25 cellular contexts compared by ENCODE assay signal in genomic region chr7:17466201-17466600, GRCh38.
DNase-seq lines count a peak whose midpoint lies in the region; ATAC-seq, FAIRE-seq and TF ChIP-seq lines count a peak whose summit lies in the region.
"Had no signal": no experiment of that assay in that cellular context is flagged by ENCODE, and none has a peak within 500 bp of the region (broad histone marks: within the 10 kb centered on the region; RNA-seq: fewer than 3 reads in every experiment).

No MANE protein-coding gene starts in this region.

- H3K27ac ChIP-seq in HepG2 (ENCODE audit: extremely low read length, insufficient read depth, low read length): no peak overlapping the region
- H3K27ac ChIP-seq in right lobe of liver: no peak overlapping the region
- H3K27ac ChIP-seq: A549, body of pancreas, lower lobe of right lung, neutrophil, psoas muscle had no signal

- no peak overlapping the region for H3K4me2 ChIP-seq in HepG2 (ENCODE audit: low read depth, low read length)
- H3K4me2 ChIP-seq: A549 had no signal

- DNase-seq in HepG2 (ENCODE audit: low spot score) (no peak), right lobe of liver (no peak), astrocyte of the hippocampus (ENCODE audit: low read depth, low spot score) (peak; percentile 69), left kidney (ENCODE audit: low read depth, low spot score) (peak; percentile 9), GM13976 (ENCODE audit: low spot score) (no peak)
- no peak for DNase-seq in activated CD4-positive, CD25-positive, alpha-beta regulatory T cell (lab: John Stamatoyannopoulos, UW)
- DNase-seq: activated CD4-positive, alpha-beta memory T cell treated with anti-CD3 and anti-CD28 coated beads for 36 hours; activated effector memory CD4-positive, alpha-beta T cell treated with Interleukin-2 at 50 U/mL for 16 hours; BE2C; body of pancreas; DMS79; effector CD8-positive, alpha-beta T cell; erythroblast; islet precursor cell; lower lobe of right lung; NCI-H1417; NCI-H446 treated with DMSO at 0.1 percent for 48 hours; psoas muscle; stimulated activated CD4-positive, alpha-beta T cell treated with anti-CD3 and anti-CD28 coated beads, Interleukin-2, amount 100 ng/mL, for 24 hours had no signal

- H3K4me1 ChIP-seq in HepG2 (ENCODE audit: insufficient read depth, low read length) (no peaks in the 10 kb centered on the region), right lobe of liver (no peaks in the 10 kb centered on the region)
- H3K4me1 ChIP-seq: A549, BE2C, body of pancreas, lower lobe of right lung, psoas muscle had no signal

- H3K9me3 ChIP-seq in HepG2 (ENCODE audit: low read length) (no peaks in the 10 kb centered on the region), right lobe of liver (no peaks in the 10 kb centered on the region)
- H3K9me3 ChIP-seq: A549, BE2C, body of pancreas, HAP-1, lower lobe of right lung, neutrophil, psoas muscle had no signal

- H2AFZ ChIP-seq in HepG2 (ENCODE audit: low read length): no peak overlapping the region

- TF ChIP-seq CTCF in HepG2 (CRISPR knock-in tag; IDR thresholded peaks at IDR 0.05): no peak
- TF ChIP-seq CTCF in right lobe of liver (IDR thresholded peaks at IDR 0.05): no peak
- TF ChIP-seq CTCF in GM13976 (IDR thresholded peaks at IDR 0.05; ENCODE audit: borderline replicate concordance, control extremely low read depth, extremely low read depth, insufficient read depth, missing control alignments): no peak

- H3K4me3 ChIP-seq in HepG2 (replicated peaks in 1 of 3; ENCODE audit: insufficient read depth in 1 of 3, low read depth in 2 of 3, low read length in 3 of 3) (no peak overlapping the region), right lobe of liver (no peak overlapping the region)
- H3K4me3 ChIP-seq: A549, body of pancreas, HAP-1, lower lobe of right lung, psoas muscle, skin epidermis had no signal

- no peak for TF ChIP-seq POLR2A in HepG2 (IDR thresholded peaks at IDR 0.05; ENCODE audit: insufficient read depth in 1 of 2, low read depth in 2 of 2, low read length in 2 of 2)
- TF ChIP-seq POLR2A in right lobe of liver (IDR thresholded peaks at IDR 0.05): no peak

- POLR2A ChIA-PET in HepG2 (lab: Yijun Ruan, JAX): no interaction called here

- BruUV-seq in HepG2 (replicated peaks; lab: Mats Ljungman, UMichigan): no TSS peak

- no peak for TF ChIP-seq RAD21 in HepG2 (CRISPR knock-in tag; IDR thresholded peaks at IDR 0.05)

- TF ChIP-seq EP300 in HepG2 (IDR thresholded peaks at IDR 0.05; ENCODE audit: low read depth in 2 of 2, low read length in 2 of 2): no peak
- TF ChIP-seq EP300 in HepG2 (CRISPR knock-in tag; IDR thresholded peaks at IDR 0.05; ENCODE audit: borderline replicate concordance): no peak

- ATAC-seq in HepG2: no peak
- no peak for ATAC-seq in right lobe of liver
- ATAC-seq in GM21526 (IDR thresholded peaks at IDR 0.05; ENCODE audit: low FRiP score, unreplicated experiment): no peak
- ATAC-seq in HG03025 (IDR thresholded peaks at IDR 0.05; ENCODE audit: low FRiP score, unreplicated experiment): no peak
- ATAC-seq: A549, body of pancreas, lower lobe of right lung, psoas muscle had no signal

- no peak for FAIRE-seq in HepG2 (lab: Jason Lieb, UNC)
- FAIRE-seq: A549 had no signal

- H3K27me3 ChIP-seq in HepG2 (ENCODE audit: control insufficient read depth in 1 of 2, insufficient read depth in 2 of 2, low read length in 2 of 2) (no peaks in the 10 kb centered on the region), right lobe of liver (no peaks in the 10 kb centered on the region)
- H3K27me3 ChIP-seq: BE2C, body of pancreas, neutrophil had no signal

- WGBS in HepG2 (ENCODE audit: low lambda C conversion rate): 63% methylated on average over 8 of the region's 8 CpGs
- WGBS in right lobe of liver (ENCODE audit: insufficient coverage, low coverage, low lambda C conversion rate, missing lambda C conversion rate): 48% methylated on average over 8 of the region's 8 CpGs

- CTCF ChIA-PET in HepG2 (lab: Yijun Ruan, JAX; ENCODE audit: low intra/inter-chr PET ratio, low total read pairs): no interaction called here

- H3K36me3 ChIP-seq in HepG2 (replicated peaks in 1 of 2; ENCODE audit: control insufficient read depth in 1 of 2, insufficient read depth in 2 of 2, low read length in 2 of 2) (no peaks in the 10 kb centered on the region), right lobe of liver (no peaks in the 10 kb centered on the region)
- H3K36me3 ChIP-seq: BE2C, HAP-1, lower lobe of right lung, neutrophil had no signal

- H3K79me2 ChIP-seq in HepG2 (ENCODE audit: insufficient read depth, low read length): no peaks in the 10 kb centered on the region

- intact Hi-C loops in HepG2 (cut with micrococcal nuclease; ENCODE audit: unreplicated experiment) (no loop called here), right lobe of liver (cut with DNase I) (no loop called here)

- no peak overlapping the region for H3K9ac ChIP-seq in HepG2 (ENCODE audit: insufficient read depth, low read depth, low read length)

- no peaks in the 10 kb centered on the region for H4K20me1 ChIP-seq in HepG2 (ENCODE audit: insufficient read depth, low read length)

- in situ Hi-C loops in HepG2 (cut with HindIII; ENCODE audit: extremely low pct_ligation_motif_present, low pct_unique_long_range_greater_than_20kb) (no loop called here), GM13976 (cut with MboI; ENCODE audit: low sequenced_read_pairs, unreplicated experiment) (no loop called here)

TF ChIP-seq in HepG2, 621 proteins besides CTCF, POLR2A, EP300 and RAD21:
- TF ChIP-seq MAFK (conservative IDR thresholded peaks at IDR 0.05 in 1 of 2, IDR thresholded peaks at IDR 0.05 in 1 of 2; ENCODE audit: low read length in 2 of 2) (peak in 1 of 2 experiments; percentile 30; a peak in 1 of 4 replicates), ZFP36 (IDR thresholded peaks at IDR 0.05; ENCODE audit: borderline replicate concordance, low read depth, low read length, partially characterized antibody) (no peak), GPBP1L1 (CRISPR knock-in tag; IDR thresholded peaks at IDR 0.05) (no peak), MAFF (IDR thresholded peaks at IDR 0.05; ENCODE audit: low read depth, low read length) (0 out of 2 replicates have a peak, but pooled peaks have one; percentile 10)

Comparison
In these comparisons a context has a peak if more than half of its experiments do, and no peak if none do; other contexts are left out.
1. DNase-seq: peak in astrocyte of the hippocampus (single experiment) and left kidney (single experiment); none in HepG2 (single experiment), right lobe of liver (0 of 3), activated CD4-positive, CD25-positive, alpha-beta regulatory T cell (0 of 4) and GM13976 (single experiment).